Comparison of ENCODE assay signal across 8 cellular contexts in genomic region chr2:206274434-206275273, GRCh38. TPM values are rescaled to one million over a fixed set of nuclear protein-coding genes. Genes with fewer than 3 reads are reported as not detected.
DNase-seq lines count a peak whose midpoint lies in the region; ATAC-seq and TF ChIP-seq lines count a peak whose summit lies in the region.

ZDBF2 (plus strand) TSS chr2:206274663; CDS start chr2:206281850, 7,187 bp downstream.

- ATAC-seq in GM21786 (IDR thresholded peaks at IDR 0.05; ENCODE audit: unreplicated experiment) = peak; percentile 73
- ATAC-seq in activated CD4-positive, CD25-positive, alpha-beta regulatory T cell treated with anti-CD3 and anti-CD28 coated beads, Interleukin-2, amount 50 U/mL, for 24 hours = peak; percentile 78 to 79

- H3K27me3 ChIP-seq in colonic mucosa = peaks cover 21% of the 10 kb centered on the region

- H3K4me1 ChIP-seq in colonic mucosa = no peaks in the 10 kb centered on the region

- peak within 1 kb of the TSS; percentile 34 to 69 for H3K9ac ChIP-seq in colonic mucosa (ENCODE audit: low read depth in 2 of 2, low read length in 2 of 2)

- no peaks in the 10 kb centered on the region for H3K9me3 ChIP-seq in colonic mucosa

- no peak for DNase-seq in GM12864 (ENCODE audit: low read depth)
- peak; percentile 45 for DNase-seq in LHCN-M2 (ENCODE audit: low read depth)
- DNase-seq in colonic mucosa = peak; percentile 45
- DNase-seq in left kidney (ENCODE audit: low read depth, low spot score) = peak; percentile 91
- peak; percentile 37 for DNase-seq in stimulated activated CD4-positive, alpha-beta T cell treated with anti-CD3 and anti-CD28 coated beads, Interleukin-2, amount 100 ng/mL, for 4 hours (ENCODE audit: low read depth)
- no peak for DNase-seq in midbrain (lab: John Stamatoyannopoulos, UW)

- no peak within 1 kb of the TSS for H3K27ac ChIP-seq in colonic mucosa

- intact Hi-C loops in colonic mucosa (cut with DNase I) = loop anchor here (10.0 kb wide), 1 partner anchor 110 kb away; no protein-coding TSS in a partner anchor

- TF ChIP-seq CTCF in GM12864 (IDR thresholded peaks at IDR 0.05; ENCODE audit: low read depth, low read length, missing control alignments) (no peak), colonic mucosa (IDR thresholded peaks at IDR 0.05) (no peak)

- H3K36me3 ChIP-seq in colonic mucosa = no peaks in the 10 kb centered on the region

- H3K4me3 ChIP-seq in GM12864 (ENCODE audit: low read depth, low read length) = peak within 1 kb of the TSS; percentile 78
- peak within 1 kb of the TSS; percentile 52 for H3K4me3 ChIP-seq in colonic mucosa

RNA-seq across cellular contexts. Expression of gene ZDBF2, which starts in this region (rescaled TPM):
- total RNA-seq in LHCN-M2 (2014; rRNA removed) (11.5 and 12.1 TPM in 2 replicates), colonic mucosa (1 to 10 TPM; 1.7 to 5.8 TPM)
- polyA plus RNA-seq in LHCN-M2 (2012) = 1.1 TPM

Comparison
In these comparisons a context has a peak if more than half of its experiments do, and no peak if none do; other contexts are left out.
1. DNase-seq: peak in LHCN-M2 (single experiment), colonic mucosa (single experiment), left kidney (single experiment) and stimulated activated CD4-positive, alpha-beta T cell treated with anti-CD3 and anti-CD28 coated beads, Interleukin-2, amount 100 ng/mL, for 4 hours (single experiment); none in GM12864 (single experiment) and midbrain (single experiment).